In genomic region chr12:53077030-53077429, GRCh38 we compare ENCODE assay signal across 19 cellular contexts. TPM values are rescaled to one million over a fixed set of nuclear protein-coding genes. Genes with fewer than 3 reads are reported as not detected.
A peak's percentile ranks its signal among the peaks of the same experiment; 100 is the strongest.
DNase-seq lines count a peak whose midpoint lies in the region; ATAC-seq, FAIRE-seq and TF ChIP-seq lines count a peak whose summit lies in the region.
"Had no signal": no experiment of that assay in that cellular context is flagged by ENCODE, and none has a peak within 500 bp of the region (broad histone marks: within the 10 kb centered on the region; RNA-seq: fewer than 3 reads in every experiment).

No MANE protein-coding gene starts in this region.

- WGBS in esophagus muscularis mucosa, result 96% methylated on average over 8 of the region's 8 CpGs

- H3K27ac ChIP-seq in esophagus muscularis mucosa (replicated peaks in 1 of 4), result peak overlapping the region in 3 of 4 donors; percentile 94 to 96 (median 95)
- H3K27ac ChIP-seq: hepatocyte, WERI-Rb-1 had no signal

- TF ChIP-seq POLR2A in esophagus muscularis mucosa (IDR thresholded peaks at IDR 0.05; ENCODE audit: low read depth) (no peak), H54 (IDR thresholded peaks at IDR 0.05; ENCODE audit: low read depth, low read length) (no peak)

- H3K27me3 Mint-ChIP-seq in activated CD4-positive, alpha-beta T cell treated with anti-CD3 and anti-CD28 coated beads, Interleukin-2, amount 10 ng/mL, durations not matched to agents 7 days and 5 days, result no peaks in the 10 kb centered on the region
- H3K27me3 Mint-ChIP-seq in T-cell, result no peaks in the 10 kb centered on the region

- ATAC-seq in T-cell (replicated peaks in 1 of 4), result no peak
- ATAC-seq in stimulated activated effector memory CD8-positive, alpha-beta T cell treated with anti-CD3 and anti-CD28 coated beads, Interleukin-12 subunit alpha, Interleukin-12 subunit beta, amount 100 ng/mL, for 72 hours, result no peak
- ATAC-seq in HG03135 (IDR thresholded peaks at IDR 0.05; ENCODE audit: unreplicated experiment), result no peak
- ATAC-seq: left cardiac atrium had no signal

- peaks cover 46% of the 10 kb centered on the region for H3K36me3 Mint-ChIP-seq in activated CD4-positive, alpha-beta T cell treated with anti-CD3 and anti-CD28 coated beads, Interleukin-2, amount 10 ng/mL, durations not matched to agents 7 days and 5 days (ENCODE audit: low read depth)
- H3K36me3 Mint-ChIP-seq in T-cell, result peaks cover 33% of the 10 kb centered on the region
- H3K36me3 Mint-ChIP-seq in stimulated activated effector memory CD8-positive, alpha-beta T cell treated with anti-CD3 and anti-CD28 coated beads, Interleukin-12 subunit alpha, Interleukin-12 subunit beta, amount 100 ng/mL, for 72 hours, result peaks cover 66% of the 10 kb centered on the region

- H3K4me1 ChIP-seq in esophagus muscularis mucosa, result peaks cover 47 to 85% (median 83%) of the 10 kb centered on the region in 4 donors

- H3K4me3 ChIP-seq in esophagus muscularis mucosa, result no peak overlapping the region
- H3K4me3 ChIP-seq: hepatocyte, testis had no signal

- TF ChIP-seq CTCF in esophagus muscularis mucosa (IDR thresholded peaks at IDR 0.05), result no peak

- FAIRE-seq in H54 (lab: Jason Lieb, UNC), result no peak

- peak overlapping the region; percentile 90 for H3K4me3 Mint-ChIP-seq in activated CD4-positive, alpha-beta T cell treated with anti-CD3 and anti-CD28 coated beads, Interleukin-2, amount 10 ng/mL, durations not matched to agents 7 days and 5 days
- peak overlapping the region; percentile 89 to 90 (median 90) for H3K4me3 Mint-ChIP-seq in T-cell
- peak overlapping the region; percentile 86 for H3K4me3 Mint-ChIP-seq in stimulated activated effector memory CD8-positive, alpha-beta T cell treated with anti-CD3 and anti-CD28 coated beads, Interleukin-12 subunit alpha, Interleukin-12 subunit beta, amount 100 ng/mL, for 72 hours
- H3K4me3 Mint-ChIP-seq: dendritic cell treated with granulocyte-macrophage colony-stimulating factor and Interleukin-4, amounts not matched to agents 40 ng/mL and 50 ng/mL, for 4 days had no signal

- no peak overlapping the region for H3K27ac Mint-ChIP-seq in activated CD4-positive, alpha-beta T cell treated with anti-CD3 and anti-CD28 coated beads, Interleukin-2, amount 10 ng/mL, durations not matched to agents 7 days and 5 days
- peak overlapping the region; percentile 37 to 59 for H3K27ac Mint-ChIP-seq in T-cell
- peak overlapping the region; percentile 52 for H3K27ac Mint-ChIP-seq in stimulated activated effector memory CD8-positive, alpha-beta T cell treated with anti-CD3 and anti-CD28 coated beads, Interleukin-12 subunit alpha, Interleukin-12 subunit beta, amount 100 ng/mL, for 72 hours
- H3K27ac Mint-ChIP-seq: dendritic cell treated with granulocyte-macrophage colony-stimulating factor and Interleukin-4, amounts not matched to agents 40 ng/mL and 50 ng/mL, for 4 days had no signal

- no peaks in the 10 kb centered on the region for H3K9me3 ChIP-seq in esophagus muscularis mucosa
- H3K9me3 ChIP-seq: testis had no signal

- intact Hi-C loops in esophagus muscularis mucosa (cut with DNase I), result loop anchor here (10.0 kb wide), 1 partner anchor 78 kb away; no protein-coding TSS in a partner anchor

- POLR2A ChIA-PET in activated CD4-positive, alpha-beta T cell treated with anti-CD3 and anti-CD28 coated beads, Interleukin-2, amount 10 ng/mL, durations not matched to agents 7 days and 5 days (lab: Charles Lee), result no interaction called here
- POLR2A ChIA-PET in T-cell (lab: Charles Lee), result no interaction called here

- no peaks in the 10 kb centered on the region for H3K9me3 Mint-ChIP-seq in activated CD4-positive, alpha-beta T cell treated with anti-CD3 and anti-CD28 coated beads, Interleukin-2, amount 10 ng/mL, durations not matched to agents 7 days and 5 days
- no peaks in the 10 kb centered on the region for H3K9me3 Mint-ChIP-seq in T-cell
- H3K9me3 Mint-ChIP-seq in stimulated activated effector memory CD8-positive, alpha-beta T cell treated with anti-CD3 and anti-CD28 coated beads, Interleukin-12 subunit alpha, Interleukin-12 subunit beta, amount 100 ng/mL, for 72 hours, result no peaks in the 10 kb centered on the region
- H3K9me3 Mint-ChIP-seq: dendritic cell treated with granulocyte-macrophage colony-stimulating factor and Interleukin-4, amounts not matched to agents 40 ng/mL and 50 ng/mL, for 4 days had no signal

- peaks cover 38% of the 10 kb centered on the region for H3K4me1 Mint-ChIP-seq in activated CD4-positive, alpha-beta T cell treated with anti-CD3 and anti-CD28 coated beads, Interleukin-2, amount 10 ng/mL, durations not matched to agents 7 days and 5 days
- peaks cover 59 to 65% (median 60%) of the 10 kb centered on the region in 3 donors for H3K4me1 Mint-ChIP-seq in T-cell
- peaks cover 58% of the 10 kb centered on the region for H3K4me1 Mint-ChIP-seq in stimulated activated effector memory CD8-positive, alpha-beta T cell treated with anti-CD3 and anti-CD28 coated beads, Interleukin-12 subunit alpha, Interleukin-12 subunit beta, amount 100 ng/mL, for 72 hours

- DNase-seq in activated CD4-positive, alpha-beta T cell treated with anti-CD3 and anti-CD28 coated beads, Interleukin-2, amount 10 ng/mL, durations not matched to agents 7 days and 5 days, result no peak
- no peak for DNase-seq in activated CD4-positive, alpha-beta T cell treated with anti-CD3 and anti-CD28 coated beads, Interleukin-2, amount 50 U/mL, for 4 hours
- DNase-seq in T-cell (no peak), esophagus muscularis mucosa (ENCODE audit: extremely low spot score) (no peak), iPS-NIHi11 (ENCODE audit: low spot score) (no peak), H54 (ENCODE audit: insufficient read length, low spot score) (no peak)
- DNase-seq in stimulated activated effector memory CD8-positive, alpha-beta T cell treated with anti-CD3 and anti-CD28 coated beads, Interleukin-12 subunit alpha, Interleukin-12 subunit beta, amount 100 ng/mL, for 72 hours (ENCODE audit: low spot score in 2 of 2), result no peak
- DNase-seq: anterior cingulate cortex, COR-L47, GDM1, left cardiac atrium, NCI-H146, testis, WERI-Rb-1 had no signal

- CTCF ChIA-PET in activated CD4-positive, alpha-beta T cell treated with anti-CD3 and anti-CD28 coated beads, Interleukin-2, amount 10 ng/mL, durations not matched to agents 7 days and 5 days (lab: Charles Lee), result interaction anchor here (1.0 to 4.2 kb wide), 4 partner anchors 10 to 22 kb away, joined by 3 to 31 read pairs (median 9); partner anchors contain the start of gene IGFBP6
- CTCF ChIA-PET in T-cell (lab: Charles Lee), result interaction anchor here (1.1 to 4.1 kb wide), 3 partner anchors 11 to 31 kb away, joined by 3 to 32 read pairs (median 4); no protein-coding TSS in a partner anchor

- peaks cover 25 to 47% (median 32%) of the 10 kb centered on the region in 4 donors for H3K36me3 ChIP-seq in esophagus muscularis mucosa

- TF ChIP-seq EP300 in esophagus muscularis mucosa (IDR thresholded peaks at IDR 0.05), result no peak

- H3K27me3 ChIP-seq in esophagus muscularis mucosa, result no peaks in the 10 kb centered on the region
- H3K27me3 ChIP-seq: hepatocyte, testis had no signal

RNA-seq across cellular contexts. Expression of gene SPRYD3, which starts 2.2 kb away (rescaled TPM):
- 10 to 100 TPM; 19.0 to 20.2 TPM for total RNA-seq in activated CD4-positive, alpha-beta T cell treated with anti-CD3 and anti-CD28 coated beads, Interleukin-2, amount 10 ng/mL, durations not matched to agents 7 days and 5 days
- 10 to 100 TPM; 29.3 to 65.0 (median 58.2) TPM for total RNA-seq in T-cell
- total RNA-seq in esophagus muscularis mucosa, result 100 to 1,000 TPM in 2 of 4 donors, 10 to 100 TPM in 2; 79.7 to 125 (median 99.1) TPM

RNA-seq across cellular contexts. Expression of gene IGFBP6, which starts 20.4 kb away (rescaled TPM):
- total RNA-seq in activated CD4-positive, alpha-beta T cell treated with anti-CD3 and anti-CD28 coated beads, Interleukin-2, amount 10 ng/mL, durations not matched to agents 7 days and 5 days, result under 1 TPM in 1 of 2 experiments, not detected in 1; 0.37 TPM
- total RNA-seq in T-cell (1 to 10 TPM in 1 of 5 donors, under 1 TPM in 2, not detected in 2; 0.67 to 1.4 (median 0.79) TPM), esophagus muscularis mucosa (1,000 to 10,000 TPM in 1 of 4 donors, 100 to 1,000 TPM in 3; 626 to 1,141 (median 795) TPM)

RNA-seq across cellular contexts. Expression of gene SOAT2, which starts 26.3 kb away (rescaled TPM):
- total RNA-seq in activated CD4-positive, alpha-beta T cell treated with anti-CD3 and anti-CD28 coated beads, Interleukin-2, amount 10 ng/mL, durations not matched to agents 7 days and 5 days, result 1 to 10 TPM; 1.0 to 1.7 TPM
- total RNA-seq in T-cell (1 to 10 TPM in 2 of 5 donors, under 1 TPM in 3; 0.82 to 1.6 (median 0.89) TPM), esophagus muscularis mucosa (not detected)
- total RNA-seq: left cardiac atrium, NCI-H460, renal cortical epithelial cell had no signal

RNA-seq across cellular contexts. Expression of gene TNS2, which starts 27.2 kb away (rescaled TPM):
- total RNA-seq in activated CD4-positive, alpha-beta T cell treated with anti-CD3 and anti-CD28 coated beads, Interleukin-2, amount 10 ng/mL, durations not matched to agents 7 days and 5 days, result 1 to 10 TPM in 1 of 2 experiments, under 1 TPM in 1; 0.92 to 1.8 TPM
- total RNA-seq in T-cell (1 to 10 TPM; 2.5 to 5.1 (median 3.0) TPM), esophagus muscularis mucosa (100 to 1,000 TPM; 173 to 226 (median 202) TPM)

Comparison
In these comparisons a context has a peak if more than half of its experiments do, and no peak if none do; other contexts are left out.
1. RNA of gene IGFBP6, which starts 20.4 kb away (total RNA-seq): 626 to 1,141 TPM in esophagus muscularis mucosa; 0.67 to 1.4 TPM in T-cell and 0.37 TPM in activated CD4-positive, alpha-beta T cell treated with anti-CD3 and anti-CD28 coated beads, Interleukin-2, amount 10 ng/mL, durations not matched to agents 7 days and 5 days; every median in the first group is over 100 times any median in the second.
2. Peak in every context shown above with its lines, with median percentiles within 50 percentile points of each other: H3K4me3 Mint-ChIP-seq.